ENCODE assay signal across 29 cellular contexts in the genomic region with DNA sequence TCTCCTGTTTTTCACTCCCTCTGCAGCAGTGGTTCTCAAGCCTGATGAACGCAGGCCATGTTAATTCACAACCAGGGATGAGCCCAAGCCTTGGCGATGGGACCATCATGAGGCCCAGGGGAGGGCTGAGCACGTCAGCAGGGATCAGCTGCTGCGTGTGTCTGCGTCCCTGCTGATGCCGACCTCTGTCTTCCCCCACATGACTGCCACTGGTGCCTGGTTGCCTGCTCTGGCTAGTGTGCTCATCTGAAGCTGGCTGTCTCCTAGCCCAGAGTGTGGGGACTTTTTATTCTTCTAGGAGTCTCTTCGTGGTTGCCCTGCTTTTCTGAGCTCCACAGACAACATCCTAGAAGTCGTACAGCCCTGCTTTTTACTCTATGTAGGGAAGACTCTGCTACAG. TPM values are rescaled to one million over a fixed set of nuclear protein-coding genes. Genes with fewer than 3 reads are reported as not detected.
"Had no signal": no experiment of that assay in that cellular context is flagged by ENCODE, and none has a peak within 500 bp of the region (broad histone marks: within the 10 kb centered on the region; RNA-seq: fewer than 3 reads in every experiment).

No MANE protein-coding gene starts in this region.

- H3K27me3 Mint-ChIP-seq: activated CD4-positive, alpha-beta T cell treated with anti-CD3 and anti-CD28 coated beads for 36 hours; activated CD4-positive, alpha-beta T cell treated with anti-CD3 and anti-CD28 coated beads, Interleukin-2, amount 10 ng/mL, durations not matched to agents 7 days and 5 days had no signal

- H3K36me3 ChIP-seq: adrenal gland, SJCRH30 had no signal

- H3K36me3 Mint-ChIP-seq: activated naive CD4-positive, alpha-beta T cell treated with anti-CD3 and anti-CD28 coated beads, Interleukin-2, amount 50 U/mL, for 72 hours; WTC11 had no signal

- H3K27ac Mint-ChIP-seq: activated CD4-positive, alpha-beta T cell treated with anti-CD3 and anti-CD28 coated beads for 36 hours; activated CD4-positive, alpha-beta T cell treated with anti-CD3 and anti-CD28 coated beads, Interleukin-2, amount 10 ng/mL, durations not matched to agents 7 days and 5 days; activated CD8-positive, alpha-beta T cell treated with anti-CD3 and anti-CD28 coated beads, Interleukin-2, amount 10 ng/mL, durations not matched to agents 7 days and 5 days; activated naive CD4-positive, alpha-beta T cell treated with anti-CD3 and anti-CD28 coated beads for 36 hours; activated naive CD4-positive, alpha-beta T cell treated with anti-CD3 and anti-CD28 coated beads, Interleukin-2, amount 50 U/mL, for 72 hours; activated T-helper 1 cell treated with anti-CD3 and anti-CD28 coated beads, Interleukin-12 subunit alpha, Interleukin-12 subunit beta, Interleukin-2, Interleukin-4 antibody, amounts not matched to agents 30 ng/mL and 10 ng/mL and 1 ng/mL, durations not matched to agents 14 hours and 24 hours and 36 hours; T-helper 1 cell treated with Interleukin-12 subunit alpha and Interleukin-12 subunit beta and Interleukin-4 antibody, amounts not matched to agents 30 μg/mL and 1 μg/mL, for 36 hours; T-helper 2 cell treated with Interferon-gamma antibody and Interleukin-4, amounts not matched to agents 5 μg/mL and 100 μg/mL, for 36 hours; WTC11 had no signal

- H3K4me3 ChIP-seq: adrenal gland, body of pancreas, K562, SJCRH30 had no signal

- H3K9me3 Mint-ChIP-seq: activated CD4-positive, alpha-beta T cell treated with anti-CD3 and anti-CD28 coated beads, Interleukin-2, amount 10 ng/mL, durations not matched to agents 7 days and 5 days; activated naive CD4-positive, alpha-beta T cell treated with anti-CD3 and anti-CD28 coated beads for 36 hours; activated naive CD4-positive, alpha-beta T cell treated with anti-CD3 and anti-CD28 coated beads, Interleukin-2, amount 50 U/mL, for 72 hours; activated T-cell treated with anti-CD3 and anti-CD28 coated beads, Interleukin-2, amount 50 U/mL, for 4 hours; activated T-helper 1 cell treated with anti-CD3 and anti-CD28 coated beads, Interleukin-12 subunit alpha, Interleukin-12 subunit beta, Interleukin-2, Interleukin-4 antibody, amounts not matched to agents 30 ng/mL and 10 ng/mL and 1 ng/mL, durations not matched to agents 14 hours and 24 hours and 36 hours; T-helper 1 cell treated with Interleukin-12 subunit alpha and Interleukin-12 subunit beta and Interleukin-4 antibody, amounts not matched to agents 30 μg/mL and 1 μg/mL, for 36 hours; T-helper 2 cell treated with Interferon-gamma antibody and Interleukin-4, amounts not matched to agents 5 μg/mL and 100 μg/mL, for 36 hours; WTC11 had no signal

- H3K9me3 ChIP-seq: adrenal gland, body of pancreas, SJCRH30, SK-N-SH had no signal

- H3K27ac ChIP-seq: body of pancreas, SJCRH30 had no signal

- H3K4me1 Mint-ChIP-seq: activated CD4-positive, alpha-beta T cell treated with anti-CD3 and anti-CD28 coated beads for 36 hours; activated CD4-positive, alpha-beta T cell treated with anti-CD3 and anti-CD28 coated beads, Interleukin-2, amount 10 ng/mL, durations not matched to agents 7 days and 5 days had no signal

- DNase-seq: activated CD4-positive, alpha-beta T cell treated with anti-CD3 and anti-CD28 coated beads for 36 hours; activated CD4-positive, alpha-beta T cell treated with anti-CD3 and anti-CD28 coated beads, Interleukin-2, amount 10 ng/mL, durations not matched to agents 7 days and 5 days; activated CD4-positive, alpha-beta T cell treated with anti-CD3 and anti-CD28 coated beads, Interleukin-2, amount 50 U/mL, for 48 hours; activated CD8-positive, alpha-beta T cell treated with anti-CD3 and anti-CD28 coated beads, Interleukin-2, amount 10 ng/mL, durations not matched to agents 7 days and 5 days; activated gamma-delta T cell treated with Interleukin-2 at 50 U/mL for 16 hours; activated naive CD4-positive, alpha-beta T cell treated with anti-CD3 and anti-CD28 coated beads for 36 hours; activated T-cell treated with anti-CD3 and anti-CD28 coated beads for 4 hours; activated T-cell treated with anti-CD3 and anti-CD28 coated beads, Interleukin-2, amount 50 U/mL, for 4 hours; body of pancreas; central memory CD4-positive, alpha-beta T cell; Karpas-422; NCI-H1105; NCI-H1417 treated with DMSO at 0.1 percent for 48 hours; NCI-H187 treated with DMSO at 0.1 percent for 48 hours; NCI-H2227 treated with DMSO at 0.1 percent for 48 hours; SHP77; SK-N-SH had no signal

- H3K4me3 Mint-ChIP-seq: activated CD4-positive, alpha-beta T cell treated with anti-CD3 and anti-CD28 coated beads for 36 hours; activated CD4-positive, alpha-beta T cell treated with anti-CD3 and anti-CD28 coated beads, Interleukin-2, amount 10 ng/mL, durations not matched to agents 7 days and 5 days; activated CD8-positive, alpha-beta T cell treated with anti-CD3 and anti-CD28 coated beads, Interleukin-2, amount 10 ng/mL, durations not matched to agents 7 days and 5 days; activated naive CD4-positive, alpha-beta T cell treated with anti-CD3 and anti-CD28 coated beads for 36 hours; activated T-cell treated with anti-CD3 and anti-CD28 coated beads, Interleukin-2, amount 50 U/mL, for 4 hours; activated T-helper 1 cell treated with anti-CD3 and anti-CD28 coated beads, Interleukin-12 subunit alpha, Interleukin-12 subunit beta, Interleukin-2, Interleukin-4 antibody, amounts not matched to agents 30 ng/mL and 10 ng/mL and 1 ng/mL, durations not matched to agents 14 hours and 24 hours and 36 hours; T-helper 1 cell treated with Interleukin-12 subunit alpha and Interleukin-12 subunit beta and Interleukin-4 antibody, amounts not matched to agents 30 μg/mL and 1 μg/mL, for 36 hours; T-helper 2 cell treated with Interferon-gamma antibody and Interleukin-4, amounts not matched to agents 5 μg/mL and 100 μg/mL, for 36 hours; WTC11 had no signal

- H3K27me3 ChIP-seq: adrenal gland, body of pancreas, SJCRH30 had no signal

RNA-seq across cellular contexts. Expression of a gene that starts 40.8 kb away (rescaled TPM):
- total RNA-seq: activated CD4-positive, alpha-beta T cell treated with anti-CD3 and anti-CD28 coated beads for 36 hours; activated CD4-positive, alpha-beta T cell treated with anti-CD3 and anti-CD28 coated beads, Interleukin-2, amount 10 ng/mL, durations not matched to agents 7 days and 5 days; activated CD8-positive, alpha-beta T cell treated with anti-CD3 and anti-CD28 coated beads, Interleukin-2, amount 10 ng/mL, durations not matched to agents 7 days and 5 days; activated naive CD4-positive, alpha-beta T cell treated with anti-CD3 and anti-CD28 coated beads for 36 hours; activated naive CD4-positive, alpha-beta T cell treated with anti-CD3 and anti-CD28 coated beads, Interleukin-2, amount 50 U/mL, for 72 hours; activated T-cell treated with anti-CD3 and anti-CD28 coated beads, Interleukin-2, amount 50 U/mL, for 4 hours; activated T-helper 1 cell treated with anti-CD3 and anti-CD28 coated beads, Interleukin-12 subunit alpha, Interleukin-12 subunit beta, Interleukin-2, Interleukin-4 antibody, amounts not matched to agents 30 ng/mL and 10 ng/mL and 1 ng/mL, durations not matched to agents 14 hours and 24 hours and 36 hours; adrenal gland; astrocyte; bronchial epithelial cell; K562; MCF 10A; RPMI7951; SJCRH30; WTC11 had no signal
- polyA plus RNA-seq: adrenal gland, K562, SK-N-SH had no signal

RNA-seq across cellular contexts. Expression of a gene that starts 49.1 kb away (rescaled TPM):
- total RNA-seq: activated CD4-positive, alpha-beta T cell treated with anti-CD3 and anti-CD28 coated beads for 36 hours; activated CD4-positive, alpha-beta T cell treated with anti-CD3 and anti-CD28 coated beads, Interleukin-2, amount 10 ng/mL, durations not matched to agents 7 days and 5 days; activated CD8-positive, alpha-beta T cell treated with anti-CD3 and anti-CD28 coated beads, Interleukin-2, amount 10 ng/mL, durations not matched to agents 7 days and 5 days; activated naive CD4-positive, alpha-beta T cell treated with anti-CD3 and anti-CD28 coated beads for 36 hours; activated naive CD4-positive, alpha-beta T cell treated with anti-CD3 and anti-CD28 coated beads, Interleukin-2, amount 50 U/mL, for 72 hours; activated T-cell treated with anti-CD3 and anti-CD28 coated beads, Interleukin-2, amount 50 U/mL, for 4 hours; activated T-helper 1 cell treated with anti-CD3 and anti-CD28 coated beads, Interleukin-12 subunit alpha, Interleukin-12 subunit beta, Interleukin-2, Interleukin-4 antibody, amounts not matched to agents 30 ng/mL and 10 ng/mL and 1 ng/mL, durations not matched to agents 14 hours and 24 hours and 36 hours; astrocyte; bronchial epithelial cell; K562; MCF 10A; RPMI7951; SJCRH30 had no signal
- polyA plus RNA-seq: K562, SK-N-SH had no signal
